14 cellular contexts compared by ENCODE assay signal in genomic region chr3:153503873-153504272, GRCh38.
"Had no signal": no experiment of that assay in that cellular context is flagged by ENCODE, and none has a peak within 500 bp of the region (broad histone marks: within the 10 kb centered on the region; RNA-seq: fewer than 3 reads in every experiment).

No MANE protein-coding gene starts in this region.

- H3K27me3 ChIP-seq: gastroesophageal sphincter had no signal

- DNase-seq: effector CD4-positive, alpha-beta T cell; endodermal cell; glutamatergic neuron; islet precursor cell; mucosa of descending colon; naive thymus-derived CD8-positive, alpha-beta T cell; posterior cingulate gyrus; small intestine; stimulated activated CD4-positive, alpha-beta T cell treated with anti-CD3 and anti-CD28 coated beads, Interleukin-12 subunit alpha, Interleukin-12 subunit beta, amount 100 ng/mL, for 4 hours; stimulated activated naive CD4-positive, alpha-beta T cell treated with Interleukin-2 at 50 U/mL for 16 hours; trophoblast cell had no signal

- H3K4me3 ChIP-seq: coronary artery, gastroesophageal sphincter, mucosa of descending colon had no signal

- H3K27ac Mint-ChIP-seq: endodermal cell; naive thymus-derived CD8-positive, alpha-beta T cell had no signal

- H3K9me3 Mint-ChIP-seq: endodermal cell had no signal

- H3K4me1 ChIP-seq: gastroesophageal sphincter had no signal

- H3K4me1 Mint-ChIP-seq: endodermal cell; naive thymus-derived CD8-positive, alpha-beta T cell had no signal

- H3K9me3 ChIP-seq: gastroesophageal sphincter, mucosa of descending colon had no signal

- ATAC-seq: gastroesophageal sphincter; left lobe of liver; mucosa of descending colon; naive thymus-derived CD8-positive, alpha-beta T cell had no signal

- H3K27ac ChIP-seq: coronary artery, gastroesophageal sphincter had no signal

- H3K36me3 ChIP-seq: gastroesophageal sphincter had no signal

- H3K4me3 Mint-ChIP-seq: endodermal cell; naive thymus-derived CD8-positive, alpha-beta T cell had no signal
